Comparison of ENCODE assay signal across 8 cellular contexts in the genomic region with DNA sequence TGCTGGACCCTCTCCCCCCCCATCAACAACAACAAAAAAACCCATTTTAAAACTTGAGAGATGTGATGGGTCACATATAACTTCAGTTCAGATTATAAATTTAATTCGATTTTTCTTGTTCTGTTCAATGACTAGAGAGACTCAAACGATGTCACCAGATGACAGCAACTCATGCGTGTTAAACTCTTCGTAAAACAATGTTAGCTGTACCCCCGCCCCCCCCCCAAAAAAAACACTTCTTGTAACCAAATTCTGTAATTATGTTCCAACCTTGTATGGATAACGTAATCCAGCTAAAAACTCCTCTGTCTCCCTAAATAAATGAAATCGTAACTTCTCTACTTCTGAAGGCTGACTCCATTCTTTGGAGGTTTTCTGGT. TPM values are rescaled to one million over a fixed set of nuclear protein-coding genes. Genes with fewer than 3 reads are reported as not detected.
A peak's percentile ranks its signal among the peaks of the same experiment; 100 is the strongest.
DNase-seq lines count a peak whose midpoint lies in the region; ATAC-seq and TF ChIP-seq lines count a peak whose summit lies in the region.

No MANE protein-coding gene starts in this region.

- no peaks in the 10 kb centered on the region for H3K27me3 ChIP-seq in muscle layer of duodenum (ENCODE audit: low read depth, low read length)

- peak overlapping the region; percentile 99 for H3K27ac ChIP-seq in muscle layer of duodenum (ENCODE audit: low read length)

- no peak for TF ChIP-seq CTCF in AG09309 (IDR thresholded peaks at IDR 0.05; ENCODE audit: control insufficient read depth, insufficient read depth, low read depth, low read length, missing control alignments)

- no peaks in the 10 kb centered on the region for H3K9me3 ChIP-seq in muscle layer of duodenum (ENCODE audit: control insufficient read depth in 1 of 2, low read length in 2 of 2)

- peaks cover 55% of the 10 kb centered on the region for H3K4me1 Mint-ChIP-seq in central memory CD8-positive, alpha-beta T cell

- peak overlapping the region; percentile 99 for H3K27ac Mint-ChIP-seq in central memory CD8-positive, alpha-beta T cell (ENCODE audit: low read depth)

- H3K9me3 Mint-ChIP-seq in central memory CD8-positive, alpha-beta T cell, result no peaks in the 10 kb centered on the region

- peaks cover 2 to 10% of the 10 kb centered on the region in 2 donors for H3K36me3 ChIP-seq in muscle layer of duodenum (ENCODE audit: control insufficient read depth in 1 of 2, insufficient read depth in 2 of 2, low read length in 2 of 2)

- peaks cover 37% of the 10 kb centered on the region for H3K36me3 Mint-ChIP-seq in central memory CD8-positive, alpha-beta T cell (ENCODE audit: insufficient read depth)

- H3K4me3 Mint-ChIP-seq in central memory CD8-positive, alpha-beta T cell, result peak overlapping the region; percentile 99

- no peak for ATAC-seq in central memory CD8-positive, alpha-beta T cell (replicated peaks; ENCODE audit: extremely low read depth, poor library complexity, severe bottlenecking)

- no peak for DNase-seq in AG09309 (ENCODE audit: low read depth)
- DNase-seq in Jurkat, Clone E6-1 (ENCODE audit: low read depth, low spot score), result no peak
- no peak for DNase-seq in central memory CD8-positive, alpha-beta T cell (ENCODE audit: low spot score in 2 of 2)
- no peak for DNase-seq in NCI-H2081 treated with DMSO at 0.1 percent for 48 hours (lab: John Stamatoyannopoulos, UW)
- no peak for DNase-seq in AML-193 (lab: John Stamatoyannopoulos, UW)
- no peak for DNase-seq in nucleus accumbens (lab: John Stamatoyannopoulos, UW)
- DNase-seq in COLO829 (ENCODE audit: low spot score), result no peak

- peaks cover 30 to 33% of the 10 kb centered on the region in 2 donors for H3K4me1 ChIP-seq in muscle layer of duodenum (ENCODE audit: control insufficient read depth in 1 of 2, insufficient read depth in 2 of 2, low read length in 2 of 2)

- H3K27me3 Mint-ChIP-seq in central memory CD8-positive, alpha-beta T cell, result no peaks in the 10 kb centered on the region

- H3K4me3 ChIP-seq in AG09309 (ENCODE audit: control insufficient read depth, low read depth, low read length) (peak overlapping the region; percentile 88), muscle layer of duodenum (ENCODE audit: low read depth in 1 of 2, low read length in 2 of 2) (peak overlapping the region; percentile 75 to 100)
- H3K4me3 ChIP-seq in Jurkat, Clone E6-1 (ENCODE audit: low read length), result peak overlapping the region; percentile 71

RNA-seq across cellular contexts. Expression of a gene that starts 0.6 kb away (rescaled TPM):
- 2,310 TPM for polyA plus RNA-seq in Jurkat, Clone E6-1 (2012; ENCODE audit: insufficient read depth, insufficient read length)

RNA-seq across cellular contexts. Expression of a gene that starts 26.4 kb away (rescaled TPM):
- polyA plus RNA-seq in Jurkat, Clone E6-1 (2012; ENCODE audit: insufficient read depth, insufficient read length), result 82.2 TPM

RNA-seq across cellular contexts. Expression of a gene that starts 37.4 kb away (rescaled TPM):
- polyA plus RNA-seq in Jurkat, Clone E6-1 (2012; ENCODE audit: insufficient read depth, insufficient read length), result 17.2 TPM

RNA-seq across cellular contexts. Expression of a gene that starts 37.6 kb away (rescaled TPM):
- 293 TPM for polyA plus RNA-seq in Jurkat, Clone E6-1 (2012; ENCODE audit: insufficient read depth, insufficient read length)
